In genomic region chr10:21687994-21688301, GRCh38 we compare ENCODE assay signal across 1 cellular context.
TF ChIP-seq lines count a peak whose summit lies in the region.

No MANE protein-coding gene starts in this region.

TF ChIP-seq in HEK293, 187 proteins besides CTCF, POLR2A, EP300 and RAD21 (continued from another document):
- TF ChIP-seq, protein P1, sequence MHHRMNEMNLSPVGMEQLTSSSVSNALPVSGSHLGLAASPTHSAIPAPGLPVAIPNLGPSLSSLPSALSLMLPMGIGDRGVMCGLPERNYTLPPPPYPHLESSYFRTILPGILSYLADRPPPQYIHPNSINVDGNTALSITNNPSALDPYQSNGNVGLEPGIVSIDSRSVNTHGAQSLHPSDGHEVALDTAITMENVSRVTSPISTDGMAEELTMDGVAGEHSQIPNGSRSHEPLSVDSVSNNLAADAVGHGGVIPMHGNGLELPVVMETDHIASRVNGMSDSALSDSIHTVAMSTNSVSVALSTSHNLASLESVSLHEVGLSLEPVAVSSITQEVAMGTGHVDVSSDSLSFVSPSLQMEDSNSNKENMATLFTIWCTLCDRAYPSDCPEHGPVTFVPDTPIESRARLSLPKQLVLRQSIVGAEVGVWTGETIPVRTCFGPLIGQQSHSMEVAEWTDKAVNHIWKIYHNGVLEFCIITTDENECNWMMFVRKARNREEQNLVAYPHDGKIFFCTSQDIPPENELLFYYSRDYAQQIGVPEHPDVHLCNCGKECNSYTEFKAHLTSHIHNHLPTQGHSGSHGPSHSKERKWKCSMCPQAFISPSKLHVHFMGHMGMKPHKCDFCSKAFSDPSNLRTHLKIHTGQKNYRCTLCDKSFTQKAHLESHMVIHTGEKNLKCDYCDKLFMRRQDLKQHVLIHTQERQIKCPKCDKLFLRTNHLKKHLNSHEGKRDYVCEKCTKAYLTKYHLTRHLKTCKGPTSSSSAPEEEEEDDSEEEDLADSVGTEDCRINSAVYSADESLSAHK (tag by site-specific recombination; IDR thresholded peaks at IDR 0.05) = peak; percentile 73
- TF ChIP-seq, protein P2, sequence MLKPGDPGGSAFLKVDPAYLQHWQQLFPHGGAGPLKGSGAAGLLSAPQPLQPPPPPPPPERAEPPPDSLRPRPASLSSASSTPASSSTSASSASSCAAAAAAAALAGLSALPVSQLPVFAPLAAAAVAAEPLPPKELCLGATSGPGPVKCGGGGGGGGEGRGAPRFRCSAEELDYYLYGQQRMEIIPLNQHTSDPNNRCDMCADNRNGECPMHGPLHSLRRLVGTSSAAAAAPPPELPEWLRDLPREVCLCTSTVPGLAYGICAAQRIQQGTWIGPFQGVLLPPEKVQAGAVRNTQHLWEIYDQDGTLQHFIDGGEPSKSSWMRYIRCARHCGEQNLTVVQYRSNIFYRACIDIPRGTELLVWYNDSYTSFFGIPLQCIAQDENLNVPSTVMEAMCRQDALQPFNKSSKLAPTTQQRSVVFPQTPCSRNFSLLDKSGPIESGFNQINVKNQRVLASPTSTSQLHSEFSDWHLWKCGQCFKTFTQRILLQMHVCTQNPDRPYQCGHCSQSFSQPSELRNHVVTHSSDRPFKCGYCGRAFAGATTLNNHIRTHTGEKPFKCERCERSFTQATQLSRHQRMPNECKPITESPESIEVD (tag by site-specific recombination; IDR thresholded peaks at IDR 0.05) = peak; percentile 44; the same call in 1 of the 2 replicates
- no peak for TF ChIP-seq ZNF169 (tag by site-specific recombination; IDR thresholded peaks at IDR 0.05)
- TF ChIP-seq, protein P3, sequence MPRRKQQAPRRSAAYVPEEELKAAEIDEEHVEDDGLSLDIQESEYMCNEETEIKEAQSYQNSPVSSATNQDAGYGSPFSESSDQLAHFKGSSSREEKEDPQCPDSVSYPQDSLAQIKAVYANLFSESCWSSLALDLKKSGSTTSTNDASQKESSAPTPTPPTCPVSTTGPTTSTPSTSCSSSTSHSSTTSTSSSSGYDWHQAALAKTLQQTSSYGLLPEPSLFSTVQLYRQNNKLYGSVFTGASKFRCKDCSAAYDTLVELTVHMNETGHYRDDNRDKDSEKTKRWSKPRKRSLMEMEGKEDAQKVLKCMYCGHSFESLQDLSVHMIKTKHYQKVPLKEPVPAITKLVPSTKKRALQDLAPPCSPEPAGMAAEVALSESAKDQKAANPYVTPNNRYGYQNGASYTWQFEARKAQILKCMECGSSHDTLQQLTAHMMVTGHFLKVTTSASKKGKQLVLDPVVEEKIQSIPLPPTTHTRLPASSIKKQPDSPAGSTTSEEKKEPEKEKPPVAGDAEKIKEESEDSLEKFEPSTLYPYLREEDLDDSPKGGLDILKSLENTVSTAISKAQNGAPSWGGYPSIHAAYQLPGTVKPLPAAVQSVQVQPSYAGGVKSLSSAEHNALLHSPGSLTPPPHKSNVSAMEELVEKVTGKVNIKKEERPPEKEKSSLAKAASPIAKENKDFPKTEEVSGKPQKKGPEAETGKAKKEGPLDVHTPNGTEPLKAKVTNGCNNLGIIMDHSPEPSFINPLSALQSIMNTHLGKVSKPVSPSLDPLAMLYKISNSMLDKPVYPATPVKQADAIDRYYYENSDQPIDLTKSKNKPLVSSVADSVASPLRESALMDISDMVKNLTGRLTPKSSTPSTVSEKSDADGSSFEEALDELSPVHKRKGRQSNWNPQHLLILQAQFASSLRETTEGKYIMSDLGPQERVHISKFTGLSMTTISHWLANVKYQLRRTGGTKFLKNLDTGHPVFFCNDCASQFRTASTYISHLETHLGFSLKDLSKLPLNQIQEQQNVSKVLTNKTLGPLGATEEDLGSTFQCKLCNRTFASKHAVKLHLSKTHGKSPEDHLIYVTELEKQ (tag by site-specific recombination; IDR thresholded peaks at IDR 0.05; ENCODE audit: borderline replicate concordance) = no peak
